ENCODE assay signal across 1 cellular context in the genomic region with DNA sequence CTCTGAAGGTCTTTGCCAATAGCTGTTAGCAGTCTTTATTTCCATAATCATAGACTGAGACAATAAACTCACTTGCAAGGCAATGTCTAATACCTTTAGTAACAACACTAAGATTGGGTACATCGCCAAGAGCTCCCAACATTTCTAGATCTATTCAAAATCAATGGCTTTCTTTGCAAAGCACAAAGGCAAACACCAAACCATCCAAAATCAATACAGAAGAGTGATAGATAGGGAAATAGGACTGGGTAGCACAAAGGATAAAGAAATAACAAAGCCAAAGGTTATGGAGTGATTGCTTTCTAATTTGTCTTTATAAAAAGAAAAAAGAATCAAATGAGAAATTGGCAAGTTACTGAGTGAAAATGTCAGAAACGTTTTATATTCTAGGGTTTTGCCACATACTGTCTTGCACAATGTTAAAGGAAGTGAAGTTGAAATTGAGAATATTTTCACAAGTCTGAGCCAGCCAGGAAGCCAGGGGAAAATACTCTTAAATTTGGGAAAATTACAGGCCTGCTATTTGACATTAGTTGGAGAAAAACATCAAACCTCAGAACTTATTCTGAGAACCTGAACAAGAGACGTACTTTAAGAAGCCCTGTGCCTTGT.
TF ChIP-seq lines count a peak whose summit lies in the region.

No MANE protein-coding gene starts in this region.

TF ChIP-seq in liver, 16 proteins besides CTCF, POLR2A, EP300 and RAD21 (continued from another document):
- TF ChIP-seq, protein P1, sequence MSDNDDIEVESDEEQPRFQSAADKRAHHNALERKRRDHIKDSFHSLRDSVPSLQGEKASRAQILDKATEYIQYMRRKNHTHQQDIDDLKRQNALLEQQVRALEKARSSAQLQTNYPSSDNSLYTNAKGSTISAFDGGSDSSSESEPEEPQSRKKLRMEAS (IDR thresholded peaks at IDR 0.05) = peak; percentile 49
- TF ChIP-seq JUND (IDR thresholded peaks at IDR 0.05) = no peak
- TF ChIP-seq FOXA2 (IDR thresholded peaks at IDR 0.05) = peak; percentile 60
- TF ChIP-seq EGR1 (IDR thresholded peaks at IDR 0.05; ENCODE audit: low read depth in 2 of 2) = no peak
- TF ChIP-seq, protein P2, sequence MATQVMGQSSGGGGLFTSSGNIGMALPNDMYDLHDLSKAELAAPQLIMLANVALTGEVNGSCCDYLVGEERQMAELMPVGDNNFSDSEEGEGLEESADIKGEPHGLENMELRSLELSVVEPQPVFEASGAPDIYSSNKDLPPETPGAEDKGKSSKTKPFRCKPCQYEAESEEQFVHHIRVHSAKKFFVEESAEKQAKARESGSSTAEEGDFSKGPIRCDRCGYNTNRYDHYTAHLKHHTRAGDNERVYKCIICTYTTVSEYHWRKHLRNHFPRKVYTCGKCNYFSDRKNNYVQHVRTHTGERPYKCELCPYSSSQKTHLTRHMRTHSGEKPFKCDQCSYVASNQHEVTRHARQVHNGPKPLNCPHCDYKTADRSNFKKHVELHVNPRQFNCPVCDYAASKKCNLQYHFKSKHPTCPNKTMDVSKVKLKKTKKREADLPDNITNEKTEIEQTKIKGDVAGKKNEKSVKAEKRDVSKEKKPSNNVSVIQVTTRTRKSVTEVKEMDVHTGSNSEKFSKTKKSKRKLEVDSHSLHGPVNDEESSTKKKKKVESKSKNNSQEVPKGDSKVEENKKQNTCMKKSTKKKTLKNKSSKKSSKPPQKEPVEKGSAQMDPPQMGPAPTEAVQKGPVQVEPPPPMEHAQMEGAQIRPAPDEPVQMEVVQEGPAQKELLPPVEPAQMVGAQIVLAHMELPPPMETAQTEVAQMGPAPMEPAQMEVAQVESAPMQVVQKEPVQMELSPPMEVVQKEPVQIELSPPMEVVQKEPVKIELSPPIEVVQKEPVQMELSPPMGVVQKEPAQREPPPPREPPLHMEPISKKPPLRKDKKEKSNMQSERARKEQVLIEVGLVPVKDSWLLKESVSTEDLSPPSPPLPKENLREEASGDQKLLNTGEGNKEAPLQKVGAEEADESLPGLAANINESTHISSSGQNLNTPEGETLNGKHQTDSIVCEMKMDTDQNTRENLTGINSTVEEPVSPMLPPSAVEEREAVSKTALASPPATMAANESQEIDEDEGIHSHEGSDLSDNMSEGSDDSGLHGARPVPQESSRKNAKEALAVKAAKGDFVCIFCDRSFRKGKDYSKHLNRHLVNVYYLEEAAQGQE (IDR thresholded peaks at IDR 0.05) = no peak
- peak; percentile 49 to 61 for TF ChIP-seq HNF4A (conservative IDR thresholded peaks at IDR 0.05)
- no peak for TF ChIP-seq FOXA1 (IDR thresholded peaks at IDR 0.05)
- no peak for TF ChIP-seq GABPA (IDR thresholded peaks at IDR 0.05 in 1 of 2, conservative IDR thresholded peaks at IDR 0.05 in 1 of 2)
- TF ChIP-seq, protein P3, sequence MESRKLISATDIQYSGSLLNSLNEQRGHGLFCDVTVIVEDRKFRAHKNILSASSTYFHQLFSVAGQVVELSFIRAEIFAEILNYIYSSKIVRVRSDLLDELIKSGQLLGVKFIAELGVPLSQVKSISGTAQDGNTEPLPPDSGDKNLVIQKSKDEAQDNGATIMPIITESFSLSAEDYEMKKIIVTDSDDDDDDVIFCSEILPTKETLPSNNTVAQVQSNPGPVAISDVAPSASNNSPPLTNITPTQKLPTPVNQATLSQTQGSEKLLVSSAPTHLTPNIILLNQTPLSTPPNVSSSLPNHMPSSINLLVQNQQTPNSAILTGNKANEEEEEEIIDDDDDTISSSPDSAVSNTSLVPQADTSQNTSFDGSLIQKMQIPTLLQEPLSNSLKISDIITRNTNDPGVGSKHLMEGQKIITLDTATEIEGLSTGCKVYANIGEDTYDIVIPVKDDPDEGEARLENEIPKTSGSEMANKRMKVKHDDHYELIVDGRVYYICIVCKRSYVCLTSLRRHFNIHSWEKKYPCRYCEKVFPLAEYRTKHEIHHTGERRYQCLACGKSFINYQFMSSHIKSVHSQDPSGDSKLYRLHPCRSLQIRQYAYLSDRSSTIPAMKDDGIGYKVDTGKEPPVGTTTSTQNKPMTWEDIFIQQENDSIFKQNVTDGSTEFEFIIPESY (IDR thresholded peaks at IDR 0.05) = no peak
- TF ChIP-seq YY1 (IDR thresholded peaks at IDR 0.05) = peak; percentile 47
- TF ChIP-seq, protein P4, sequence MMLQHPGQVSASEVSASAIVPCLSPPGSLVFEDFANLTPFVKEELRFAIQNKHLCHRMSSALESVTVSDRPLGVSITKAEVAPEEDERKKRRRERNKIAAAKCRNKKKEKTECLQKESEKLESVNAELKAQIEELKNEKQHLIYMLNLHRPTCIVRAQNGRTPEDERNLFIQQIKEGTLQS (IDR thresholded peaks at IDR 0.05) = no peak
- TF ChIP-seq SP1 (IDR thresholded peaks at IDR 0.05) = peak; percentile 47
- no peak for TF ChIP-seq NR2F2 (IDR thresholded peaks at IDR 0.05)
